ENCODE assay signal across 1 cellular context in genomic region chr17:83009414-83010322, GRCh38.
TF ChIP-seq lines count a peak whose summit lies in the region.

No MANE protein-coding gene starts in this region.

TF ChIP-seq in SK-N-SH, 30 proteins besides CTCF, POLR2A, EP300 and RAD21 (continued from another document):
- no peak for TF ChIP-seq REST (IDR thresholded peaks at IDR 0.05; ENCODE audit: low read depth, low read length)
